Comparison of ENCODE assay signal across 17 cellular contexts in the genomic region with DNA sequence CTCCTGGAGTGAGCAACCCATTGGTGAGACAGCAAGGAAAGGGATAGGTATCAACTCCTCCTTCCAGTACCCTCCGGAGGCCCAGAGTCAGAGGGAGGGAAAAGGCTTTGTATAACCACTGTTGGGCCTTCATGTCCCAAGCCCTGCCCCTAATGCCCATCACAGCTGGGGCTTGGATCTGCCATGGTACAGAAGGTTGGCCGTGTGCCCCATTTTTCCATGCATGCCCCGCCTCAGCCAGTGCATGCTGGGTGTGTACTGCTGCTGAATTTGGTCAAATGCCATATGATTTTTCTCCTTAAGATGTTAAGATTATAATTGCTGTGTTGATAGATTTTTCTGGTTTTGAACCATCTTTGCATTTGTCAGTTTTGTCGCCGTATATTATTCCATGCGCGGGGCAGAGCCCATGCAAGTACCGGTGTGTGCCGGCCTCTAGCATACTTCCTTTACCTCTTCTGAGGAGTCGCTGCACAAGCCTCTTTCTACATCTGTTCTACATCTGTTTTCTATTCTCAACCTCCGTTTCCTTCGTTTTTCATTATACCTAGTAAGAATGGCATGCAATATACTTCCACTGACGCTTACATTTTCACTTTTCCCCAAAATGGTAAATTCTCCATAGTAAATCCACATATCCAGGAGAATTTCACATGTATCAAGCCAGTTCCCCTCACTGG.
"Had no signal": no experiment of that assay in that cellular context is flagged by ENCODE, and none has a peak within 500 bp of the region (broad histone marks: within the 10 kb centered on the region; RNA-seq: fewer than 3 reads in every experiment).

No MANE protein-coding gene starts in this region.

- H3K4me3 ChIP-seq: coronary artery, mucosa of descending colon had no signal

- DNase-seq: activated CD4-positive, alpha-beta T cell treated with anti-CD3 and anti-CD28 coated beads for 48 hours; activated CD8-positive, alpha-beta memory T cell treated with anti-CD3 and anti-CD28 coated beads, Interleukin-2, amount 50 U/mL, for 48 hours; activated CD8-positive, alpha-beta T cell treated with anti-CD3 and anti-CD28 coated beads, Interleukin-2, amount 10 ng/mL, durations not matched to agents 7 days and 5 days; activated naive CD4-positive, alpha-beta T cell treated with Interleukin-2 at 50 U/mL for 16 hours; effector memory CD4-positive, alpha-beta T cell; immature natural killer cell; left cardiac atrium; mucosa of descending colon; naive thymus-derived CD8-positive, alpha-beta T cell; retina; T-helper 17 cell had no signal

- H3K4me1 Mint-ChIP-seq: WTC11 had no signal

- H3K27ac Mint-ChIP-seq: activated CD8-positive, alpha-beta T cell treated with anti-CD3 and anti-CD28 coated beads, Interleukin-2, amount 10 ng/mL, durations not matched to agents 7 days and 5 days; activated T-helper 1 cell treated with anti-CD3 and anti-CD28 coated beads, Interleukin-12 subunit alpha, Interleukin-12 subunit beta, Interleukin-2, Interleukin-4 antibody, amounts not matched to agents 30 ng/mL and 10 ng/mL and 1 ng/mL, durations not matched to agents 14 hours and 24 hours and 36 hours; type B pancreatic cell; WTC11 had no signal

- H3K4me3 Mint-ChIP-seq: activated CD8-positive, alpha-beta T cell treated with anti-CD3 and anti-CD28 coated beads, Interleukin-2, amount 10 ng/mL, durations not matched to agents 7 days and 5 days; activated T-helper 1 cell treated with anti-CD3 and anti-CD28 coated beads, Interleukin-12 subunit alpha, Interleukin-12 subunit beta, Interleukin-2, Interleukin-4 antibody, amounts not matched to agents 30 ng/mL and 10 ng/mL and 1 ng/mL, durations not matched to agents 14 hours and 24 hours and 36 hours; immature natural killer cell; naive thymus-derived CD8-positive, alpha-beta T cell; T-helper 17 cell; type B pancreatic cell; WTC11 had no signal

- H3K27me3 Mint-ChIP-seq: naive thymus-derived CD8-positive, alpha-beta T cell; T-helper 17 cell had no signal

- ATAC-seq: activated CD8-positive, alpha-beta T cell treated with anti-CD3 and anti-CD28 coated beads, Interleukin-2, amount 10 ng/mL, durations not matched to agents 7 days and 5 days; left cardiac atrium; mucosa of descending colon; naive thymus-derived CD8-positive, alpha-beta T cell; T-helper 17 cell; WTC11 had no signal

- H3K9me3 ChIP-seq: mucosa of descending colon, neutrophil had no signal

- H3K36me3 Mint-ChIP-seq: WTC11 had no signal

- H3K27ac ChIP-seq: coronary artery, epithelial cell of prostate, neutrophil had no signal

- H3K36me3 ChIP-seq: neutrophil had no signal

- H3K9me3 Mint-ChIP-seq: activated T-helper 1 cell treated with anti-CD3 and anti-CD28 coated beads, Interleukin-12 subunit alpha, Interleukin-12 subunit beta, Interleukin-2, Interleukin-4 antibody, amounts not matched to agents 30 ng/mL and 10 ng/mL and 1 ng/mL, durations not matched to agents 14 hours and 24 hours and 36 hours; immature natural killer cell; naive thymus-derived CD8-positive, alpha-beta T cell; type B pancreatic cell; WTC11 had no signal
